2 cellular contexts compared by ENCODE assay signal in the genomic region with DNA sequence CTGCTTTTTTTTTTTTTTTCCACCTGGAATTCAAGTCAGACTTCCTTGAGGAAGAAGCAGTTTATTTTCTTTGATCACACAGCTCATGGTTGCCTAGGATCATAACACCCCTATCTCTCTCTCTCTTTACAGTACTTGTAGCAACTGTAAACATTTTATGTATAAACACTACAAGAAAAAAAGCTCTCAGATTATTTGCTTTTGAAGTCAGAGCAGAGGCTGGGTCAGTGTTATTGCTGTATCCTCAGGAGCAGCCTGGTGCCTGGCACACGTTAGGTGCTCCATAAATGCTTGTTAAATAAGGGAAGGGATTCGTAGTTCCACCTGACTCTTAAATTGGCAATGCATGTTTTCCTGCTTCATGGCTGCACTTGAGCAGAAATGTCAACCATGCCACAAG.
TF ChIP-seq lines count a peak whose summit lies in the region.

No MANE protein-coding gene starts in this region.

TF ChIP-seq in Ishikawa, 13 proteins besides CTCF, POLR2A, EP300 and RAD21 (continued from another document):
- TF ChIP-seq, protein P1, sequence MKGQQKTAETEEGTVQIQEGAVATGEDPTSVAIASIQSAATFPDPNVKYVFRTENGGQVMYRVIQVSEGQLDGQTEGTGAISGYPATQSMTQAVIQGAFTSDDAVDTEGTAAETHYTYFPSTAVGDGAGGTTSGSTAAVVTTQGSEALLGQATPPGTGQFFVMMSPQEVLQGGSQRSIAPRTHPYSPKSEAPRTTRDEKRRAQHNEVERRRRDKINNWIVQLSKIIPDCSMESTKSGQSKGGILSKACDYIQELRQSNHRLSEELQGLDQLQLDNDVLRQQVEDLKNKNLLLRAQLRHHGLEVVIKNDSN (IDR thresholded peaks at IDR 0.05): no peak

TF ChIP-seq in K562, 482 proteins besides CTCF, POLR2A, EP300 and RAD21 (continued from another document):
- TF ChIP-seq TOE1 (IDR thresholded peaks at IDR 0.05; ENCODE audit: borderline replicate concordance) (no peak), TOE1 (CRISPR knock-in tag; IDR thresholded peaks at IDR 0.05; ENCODE audit: borderline replicate concordance, low read depth) (no peak), ATF7 (IDR thresholded peaks at IDR 0.05) (no peak), CEBPG (CRISPR knock-in tag; IDR thresholded peaks at IDR 0.05) (no peak), CEBPG (tag; conservative IDR thresholded peaks at IDR 0.05 in 1 of 2, IDR thresholded peaks at IDR 0.05 in 1 of 2) (no peak), HDAC6 (IDR thresholded peaks at IDR 0.05; ENCODE audit: low read depth, low read length) (no peak)
